11 cellular contexts compared by ENCODE assay signal in the genomic region with DNA sequence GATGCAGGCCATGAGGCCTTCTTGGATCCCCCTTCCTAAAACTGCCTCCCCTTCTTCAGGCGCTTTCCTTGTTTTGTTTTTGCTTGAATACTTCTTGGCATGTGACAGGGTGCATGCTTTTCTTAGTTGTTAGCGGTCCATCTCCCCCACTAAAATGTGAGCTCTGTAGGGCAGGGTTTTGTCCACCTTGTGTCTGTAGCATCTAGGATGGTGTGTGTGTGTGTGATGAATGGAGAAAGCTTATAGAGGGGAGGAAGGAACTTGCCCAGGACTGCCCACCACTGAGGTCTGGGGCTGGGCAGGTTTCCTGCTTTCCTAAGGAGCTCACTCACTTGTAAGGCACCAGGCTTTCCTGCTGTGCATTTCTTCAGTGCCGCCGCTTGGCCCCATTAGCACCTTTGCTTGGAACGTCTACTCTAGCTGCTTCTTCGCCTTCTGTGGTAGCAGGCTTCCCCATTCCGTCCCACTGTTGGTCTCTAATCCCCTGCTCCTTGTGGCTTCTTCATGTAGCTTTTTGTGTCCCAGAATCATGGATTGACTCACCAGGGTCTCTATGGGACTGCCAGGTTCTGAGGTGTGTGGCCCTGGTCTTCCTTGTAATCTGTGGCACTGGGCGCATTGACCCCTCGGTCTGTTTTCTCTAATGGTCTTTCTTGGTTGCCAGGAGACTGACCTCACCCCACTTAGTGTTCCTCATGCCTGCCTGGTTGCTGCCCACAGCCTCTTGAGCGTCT. TPM values are rescaled to one million over a fixed set of nuclear protein-coding genes. Genes with fewer than 3 reads are reported as not detected.
DNase-seq lines count a peak whose midpoint lies in the region; ATAC-seq and TF ChIP-seq lines count a peak whose summit lies in the region.
"Had no signal": no experiment of that assay in that cellular context is flagged by ENCODE, and none has a peak within 500 bp of the region (broad histone marks: within the 10 kb centered on the region; RNA-seq: fewer than 3 reads in every experiment).

No MANE protein-coding gene starts in this region.

- no peak for TF ChIP-seq CTCF in glutamatergic neuron (IDR thresholded peaks at IDR 0.05; ENCODE audit: partially characterized antibody, unreplicated experiment)
- no peak for TF ChIP-seq CTCF in psoas muscle (IDR thresholded peaks at IDR 0.05)

- H3K36me3 Mint-ChIP-seq in T-helper 2 cell treated with Interferon-gamma antibody and Interleukin-4, amounts not matched to agents 5 μg/mL and 100 μg/mL, for 36 hours (ENCODE audit: low read depth): peaks cover 33% of the 10 kb centered on the region
- no peaks in the 10 kb centered on the region for H3K36me3 Mint-ChIP-seq in glutamatergic neuron (ENCODE audit: unreplicated experiment)

- peaks cover 59% of the 10 kb centered on the region for H3K36me3 ChIP-seq in NT2/D1 (ENCODE audit: insufficient read depth, insufficient read length, low read length)
- peaks cover 8 to 29% of the 10 kb centered on the region in 2 donors for H3K36me3 ChIP-seq in psoas muscle (ENCODE audit: insufficient read depth in 1 of 2, low read depth in 1 of 2)

- H3K27me3 Mint-ChIP-seq in T-helper 2 cell treated with Interferon-gamma antibody and Interleukin-4, amounts not matched to agents 5 μg/mL and 100 μg/mL, for 36 hours (ENCODE audit: low read depth): no peaks in the 10 kb centered on the region
- H3K27me3 Mint-ChIP-seq in glutamatergic neuron (ENCODE audit: unreplicated experiment): peaks cover 18% of the 10 kb centered on the region
- H3K27me3 Mint-ChIP-seq: dendritic cell treated with granulocyte-macrophage colony-stimulating factor and Interleukin-4, amounts not matched to agents 40 ng/mL and 50 ng/mL, for 4 days had no signal

- H3K27me3 ChIP-seq in NT2/D1 (ENCODE audit: insufficient read depth, insufficient read length) (no peaks in the 10 kb centered on the region), psoas muscle (ENCODE audit: insufficient read depth in 3 of 3, low read length in 2 of 3) (no peaks in the 10 kb centered on the region)

- ATAC-seq in psoas muscle (no peak), GM21717 (IDR thresholded peaks at IDR 0.05; ENCODE audit: unreplicated experiment) (no peak)
- ATAC-seq: A549 had no signal

- peak overlapping the region; percentile 20 for H3K27ac ChIP-seq in psoas muscle
- H3K27ac ChIP-seq: A549 had no signal

- H3K4me3 Mint-ChIP-seq in T-helper 2 cell treated with Interferon-gamma antibody and Interleukin-4, amounts not matched to agents 5 μg/mL and 100 μg/mL, for 36 hours: peak overlapping the region; percentile 22
- peak overlapping the region; percentile 91 for H3K4me3 Mint-ChIP-seq in glutamatergic neuron (ENCODE audit: unreplicated experiment)
- H3K4me3 Mint-ChIP-seq: dendritic cell treated with granulocyte-macrophage colony-stimulating factor and Interleukin-4, amounts not matched to agents 40 ng/mL and 50 ng/mL, for 4 days had no signal

- no peaks in the 10 kb centered on the region for H3K9me3 ChIP-seq in NT2/D1 (ENCODE audit: insufficient read depth, low read length)
- H3K9me3 ChIP-seq in psoas muscle: no peaks in the 10 kb centered on the region
- H3K9me3 ChIP-seq: A549 had no signal

- peak overlapping the region; percentile 44 for H3K27ac Mint-ChIP-seq in T-helper 2 cell treated with Interferon-gamma antibody and Interleukin-4, amounts not matched to agents 5 μg/mL and 100 μg/mL, for 36 hours
- peak overlapping the region; percentile 10 for H3K27ac Mint-ChIP-seq in glutamatergic neuron (ENCODE audit: unreplicated experiment)
- H3K27ac Mint-ChIP-seq: dendritic cell treated with granulocyte-macrophage colony-stimulating factor and Interleukin-4, amounts not matched to agents 40 ng/mL and 50 ng/mL, for 4 days had no signal

- DNase-seq in T-helper 2 cell treated with Interferon-gamma antibody and Interleukin-4, amounts not matched to agents 5 μg/mL and 100 μg/mL, for 36 hours (ENCODE audit: low spot score): no peak
- DNase-seq in T-helper 2 cell (no peak), NT2/D1 (ENCODE audit: low read depth, low spot score) (no peak), glutamatergic neuron (no peak), psoas muscle (no peak), HuH-7 (ENCODE audit: low spot score) (no peak)
- no peak for DNase-seq in stimulated activated CD4-positive, alpha-beta T cell treated with anti-CD3 and anti-CD28 coated beads, Interleukin-1b, Interleukin-23, amount 100 ng/mL, for 48 hours
- DNase-seq: NCI-H774 had no signal

- peaks cover 5% of the 10 kb centered on the region for H3K4me1 ChIP-seq in NT2/D1 (ENCODE audit: insufficient read depth, insufficient read length)
- H3K4me1 ChIP-seq in psoas muscle: peaks cover 49% of the 10 kb centered on the region

- peak overlapping the region; percentile 50 for H3K9ac ChIP-seq in NT2/D1 (ENCODE audit: insufficient read length, low read depth)

- no peaks in the 10 kb centered on the region for H3K9me3 Mint-ChIP-seq in T-helper 2 cell treated with Interferon-gamma antibody and Interleukin-4, amounts not matched to agents 5 μg/mL and 100 μg/mL, for 36 hours
- H3K9me3 Mint-ChIP-seq in glutamatergic neuron (ENCODE audit: unreplicated experiment): peaks cover 22% of the 10 kb centered on the region
- H3K9me3 Mint-ChIP-seq: dendritic cell treated with granulocyte-macrophage colony-stimulating factor and Interleukin-4, amounts not matched to agents 40 ng/mL and 50 ng/mL, for 4 days had no signal

- H3K4me3 ChIP-seq in NT2/D1 (ENCODE audit: insufficient read length, low read depth): no peak overlapping the region
- H3K4me3 ChIP-seq in psoas muscle: no peak overlapping the region
- H3K4me3 ChIP-seq: A549 had no signal

- 84 to 86% (median 85%) methylated on average over 10 of the region's 10 CpGs for WGBS in psoas muscle, 3 donors

- intact Hi-C loops in psoas muscle (cut with DNase I): loop anchor here (5.0 kb wide), 2 partner anchors 34 to 61 kb away; a partner anchor contains a TSS

- peaks cover 25% of the 10 kb centered on the region for H3K4me1 Mint-ChIP-seq in T-helper 2 cell treated with Interferon-gamma antibody and Interleukin-4, amounts not matched to agents 5 μg/mL and 100 μg/mL, for 36 hours (ENCODE audit: low read depth)
- H3K4me1 Mint-ChIP-seq in glutamatergic neuron (ENCODE audit: low read depth, unreplicated experiment): peaks cover 29% of the 10 kb centered on the region

RNA-seq across cellular contexts. Expression of a gene that starts 3.3 kb away (rescaled TPM):
- total RNA-seq in glutamatergic neuron (ENCODE audit: unreplicated experiment) (93.1 TPM), psoas muscle (10 to 100 TPM; 12.2 to 19.5 (median 15.0) TPM)
- polyA plus RNA-seq in psoas muscle: 10 to 100 TPM; 10.5 to 21.5 (median 15.3) TPM

RNA-seq across cellular contexts. Expression of a gene that starts 32.6 kb away (rescaled TPM):
- total RNA-seq in glutamatergic neuron (ENCODE audit: unreplicated experiment) (144 TPM), psoas muscle (10 to 100 TPM; 32.2 to 55.7 (median 49.0) TPM)
- polyA plus RNA-seq in psoas muscle: 100 to 1,000 TPM in 1 of 3 donors, 10 to 100 TPM in 2; 44.1 to 161 (median 57.8) TPM

RNA-seq across cellular contexts. Expression of a gene that starts 33.7 kb away (rescaled TPM):
- total RNA-seq in glutamatergic neuron (ENCODE audit: unreplicated experiment) (62.1 TPM), psoas muscle (10 to 100 TPM; 20.5 to 34.1 (median 24.9) TPM)
- 10 to 100 TPM; 20.8 to 32.4 (median 31.6) TPM for polyA plus RNA-seq in psoas muscle

RNA-seq across cellular contexts. Expression of a gene that starts 48.3 kb away (rescaled TPM):
- 119 TPM for total RNA-seq in glutamatergic neuron (ENCODE audit: unreplicated experiment)
- total RNA-seq in psoas muscle: 10 to 100 TPM; 15.8 to 23.7 (median 22.2) TPM
- polyA plus RNA-seq in psoas muscle: 10 to 100 TPM in 2 of 3 donors, 1 to 10 TPM in 1; 9.7 to 11.8 (median 10.8) TPM
